In the genomic region with DNA sequence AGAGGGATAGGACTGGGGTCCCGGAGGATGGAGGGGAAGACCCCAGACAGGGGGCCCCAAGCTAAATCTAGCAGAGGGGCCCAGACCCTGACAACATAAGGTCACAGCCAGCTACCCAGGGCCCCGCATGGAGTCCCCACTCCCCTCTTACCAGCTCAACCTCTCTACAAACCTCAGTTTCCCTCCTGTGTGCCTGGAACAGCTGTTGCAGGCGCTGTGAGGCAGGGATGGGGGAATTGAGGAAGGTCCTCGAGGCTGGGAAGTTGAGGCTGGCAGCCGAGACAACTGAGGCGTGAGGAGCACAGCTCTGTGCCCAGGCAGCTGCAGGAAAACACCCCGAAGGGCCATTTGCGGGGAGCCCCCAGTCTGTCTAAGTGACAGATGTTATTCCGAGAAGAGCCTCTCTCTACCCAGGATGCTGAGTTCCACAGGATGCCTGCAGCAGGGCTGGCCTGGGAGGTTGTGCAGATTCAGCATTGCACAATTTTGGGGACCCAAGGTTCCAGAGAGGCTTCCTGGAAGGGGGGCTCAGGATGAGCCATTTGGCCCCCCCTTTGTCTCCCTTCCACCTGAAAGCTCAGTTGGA, we compare ENCODE assay signal across 15 cellular contexts.
"Had no signal": no experiment of that assay in that cellular context is flagged by ENCODE, and none has a peak within 500 bp of the region (broad histone marks: within the 10 kb centered on the region; RNA-seq: fewer than 3 reads in every experiment).

No MANE protein-coding gene starts in this region.

- ATAC-seq: gastroesophageal sphincter had no signal

- H3K27ac ChIP-seq: epithelial cell of prostate, left ventricle myocardium inferior, right atrium auricular region, skin epidermis had no signal

- H3K9me3 Mint-ChIP-seq: activated CD4-positive, alpha-beta T cell treated with anti-CD3 and anti-CD28 coated beads, Interleukin-2, amount 10 ng/mL, durations not matched to agents 24 days and 14 days; activated naive CD4-positive, alpha-beta T cell treated with anti-CD3 and anti-CD28 coated beads, Interleukin-2, amount 50 U/mL, for 24 hours; activated T-helper 2 cell treated with anti-CD3 and anti-CD28 coated beads, Interferon-gamma antibody, Interleukin-2, Interleukin-4, amounts not matched to agents 10 μg/mL and 5 μg/mL and 100 μg/mL, durations not matched to agents 14 hours and 24 hours and 36 hours; mesothelial cell of epicardium had no signal

- H3K4me3 ChIP-seq: gastroesophageal sphincter, left ventricle myocardium inferior, right atrium auricular region, skin epidermis had no signal

- DNase-seq: activated CD4-positive, alpha-beta T cell treated with anti-CD3 and anti-CD28 coated beads, Interleukin-2, amount 10 ng/mL, durations not matched to agents 24 days and 14 days; amygdala; effector memory CD4-positive, alpha-beta T cell; kidney; left ventricle myocardium inferior; substantia nigra; upper lobe of left lung had no signal

- H3K9me3 ChIP-seq: gastroesophageal sphincter, right atrium auricular region, upper lobe of left lung had no signal

- H3K4me3 Mint-ChIP-seq: brain, mesothelial cell of epicardium had no signal

- H3K27ac Mint-ChIP-seq: activated CD4-positive, alpha-beta T cell treated with anti-CD3 and anti-CD28 coated beads, Interleukin-2, amount 10 ng/mL, durations not matched to agents 24 days and 14 days; activated naive CD4-positive, alpha-beta T cell treated with anti-CD3 and anti-CD28 coated beads, Interleukin-2, amount 50 U/mL, for 24 hours; activated T-helper 2 cell treated with anti-CD3 and anti-CD28 coated beads, Interferon-gamma antibody, Interleukin-2, Interleukin-4, amounts not matched to agents 10 μg/mL and 5 μg/mL and 100 μg/mL, durations not matched to agents 14 hours and 24 hours and 36 hours had no signal

- H3K36me3 ChIP-seq: gastroesophageal sphincter, left ventricle myocardium inferior, right atrium auricular region, upper lobe of left lung had no signal

- H3K36me3 Mint-ChIP-seq: activated naive CD4-positive, alpha-beta T cell treated with anti-CD3 and anti-CD28 coated beads, Interleukin-2, amount 50 U/mL, for 24 hours; brain; mesothelial cell of epicardium had no signal

- H3K27me3 ChIP-seq: gastroesophageal sphincter, right atrium auricular region, upper lobe of left lung had no signal
